Comparison of ENCODE assay signal across 8 cellular contexts in the genomic region with DNA sequence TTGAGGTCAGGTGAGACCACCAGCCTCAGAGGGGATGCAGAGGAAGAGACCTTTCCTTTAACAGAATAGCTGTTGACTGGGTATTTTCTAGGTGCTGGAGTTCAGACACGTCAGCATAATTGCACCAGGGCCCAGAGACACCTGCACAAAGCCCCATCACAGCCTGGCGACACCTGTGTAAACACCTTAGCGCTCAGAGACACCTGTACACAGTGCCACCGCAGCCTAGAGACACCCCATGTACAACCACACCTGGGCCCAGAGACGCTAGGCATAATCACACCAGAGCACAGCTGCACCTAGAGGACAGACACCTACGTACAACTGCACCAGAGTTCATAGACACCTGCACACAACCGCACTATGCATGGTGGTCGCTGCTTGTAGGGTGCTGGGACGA. TPM values are rescaled to one million over a fixed set of nuclear protein-coding genes. Genes with fewer than 3 reads are reported as not detected.
DNase-seq lines count a peak whose midpoint lies in the region; TF ChIP-seq lines count a peak whose summit lies in the region.

No MANE protein-coding gene starts in this region.

- H2AFZ ChIP-seq in H9 (ENCODE audit: low read length): no peak overlapping the region

- H3K4me1 Mint-ChIP-seq in H9: peaks cover 16 to 18% of the 10 kb centered on the region in 2 experiments
- H3K4me1 Mint-ChIP-seq in T-helper 2 cell treated with Interferon-gamma antibody and Interleukin-4, amounts not matched to agents 5 μg/mL and 100 μg/mL, for 36 hours (ENCODE audit: low read depth): peaks cover 30% of the 10 kb centered on the region

- peaks cover 43 to 67% (median 57%) of the 10 kb centered on the region in 3 experiments for H3K36me3 Mint-ChIP-seq in H9 (ENCODE audit: insufficient read depth in 1 of 3, low read depth in 3 of 3)
- H3K36me3 Mint-ChIP-seq in T-helper 2 cell treated with Interferon-gamma antibody and Interleukin-4, amounts not matched to agents 5 μg/mL and 100 μg/mL, for 36 hours (ENCODE audit: low read depth): peaks cover 39% of the 10 kb centered on the region

- H3K79me2 ChIP-seq in H9 (ENCODE audit: insufficient read depth, low read length): peaks cover 12% of the 10 kb centered on the region; the same call in 1 of the 2 replicates

- H3K4me1 ChIP-seq in H9 (ENCODE audit: insufficient read depth, low read length): no peaks in the 10 kb centered on the region
- peaks cover 5% of the 10 kb centered on the region; the same call in 1 of the 2 replicates for H3K4me1 ChIP-seq in iPS DF 6.9 (ENCODE audit: control insufficient read depth, insufficient read depth, low read length)

- H3T11ph ChIP-seq in H9 (ENCODE audit: low read length): no peak overlapping the region

- no peak overlapping the region for H3K56ac ChIP-seq in H9 (ENCODE audit: insufficient read length, low read depth, low read length)

- no peak overlapping the region for H2BK5ac ChIP-seq in H9 (ENCODE audit: insufficient read length, low read length)

- H3K36me3 ChIP-seq in iPS DF 6.9 (ENCODE audit: control insufficient read depth, insufficient read depth, low read length): peaks cover 12% of the 10 kb centered on the region

- H3K14ac ChIP-seq in H9 (ENCODE audit: insufficient read depth, low read length): no peak overlapping the region

- H3K4me3 ChIP-seq in AG04450 (ENCODE audit: low read depth, low read length): peak overlapping the region; percentile 97
- H3K4me3 ChIP-seq in iPS DF 6.9 (ENCODE audit: low read length): peak overlapping the region; percentile 95; the same call in 1 of the 2 replicates

- peaks cover 6% of the 10 kb centered on the region for H3K79me1 ChIP-seq in H9 (ENCODE audit: insufficient read depth, low read depth, low read length, poor library complexity, severe bottlenecking)

- CTCF ChIA-PET in AG04450 (lab: Charles Lee): no interaction called here

- peaks cover 10% of the 10 kb centered on the region for H3K23me2 ChIP-seq in H9 (ENCODE audit: insufficient read length, low read depth, low read length, poor library complexity, severe bottlenecking)

- no peaks in the 10 kb centered on the region for H3K9me3 ChIP-seq in AG04450 (ENCODE audit: control insufficient read depth, insufficient read depth, low read length)
- no peaks in the 10 kb centered on the region for H3K9me3 ChIP-seq in H9 (ENCODE audit: control insufficient read depth, low read depth, low read length)
- no peaks in the 10 kb centered on the region for H3K9me3 ChIP-seq in iPS DF 6.9 (ENCODE audit: control insufficient read depth, insufficient read depth, low read length)

- no peaks in the 10 kb centered on the region for H4K20me1 ChIP-seq in H9 (ENCODE audit: control insufficient read depth, insufficient read depth, insufficient read length)

- no CpG with 5 or more reads among the region's 9 CpGs for WGBS in H9 (ENCODE audit: extremely low coverage, insufficient read length, low lambda C conversion rate)
- no CpG with 5 or more reads among the region's 9 CpGs for WGBS in iPS DF 6.9 (ENCODE audit: insufficient coverage, insufficient read length)

- H3K4me3 Mint-ChIP-seq in H9: peak overlapping the region; percentile 92
- H3K4me3 Mint-ChIP-seq in T-helper 2 cell treated with Interferon-gamma antibody and Interleukin-4, amounts not matched to agents 5 μg/mL and 100 μg/mL, for 36 hours: peak overlapping the region; percentile 84

- H2AK5ac ChIP-seq in H9 (ENCODE audit: insufficient read length, low read length): no peak overlapping the region

- peak overlapping the region; percentile 80 for H3K9ac ChIP-seq in H9 (ENCODE audit: extremely low read depth, insufficient read length, low read length)

- no peak overlapping the region for H3K27ac Mint-ChIP-seq in H9
- peak overlapping the region; percentile 77 for H3K27ac Mint-ChIP-seq in T-helper 2 cell treated with Interferon-gamma antibody and Interleukin-4, amounts not matched to agents 5 μg/mL and 100 μg/mL, for 36 hours

- no peak overlapping the region for H3K4ac ChIP-seq in H9 (ENCODE audit: low read depth, low read length)

- H3K18ac ChIP-seq in H9 (ENCODE audit: insufficient read length, low read depth, low read length): no peak overlapping the region

- H3K23ac ChIP-seq in H9 (ENCODE audit: insufficient read length, low read depth, low read length): no peak overlapping the region

- no peak overlapping the region for H2BK15ac ChIP-seq in H9 (ENCODE audit: low read depth, low read length)

- H3K27ac ChIP-seq in AG04450 (ENCODE audit: low read depth, low read length) (no peak overlapping the region), H9 (ENCODE audit: insufficient read length, low read depth, low read length) (no peak overlapping the region), iPS DF 6.9 (ENCODE audit: low read length) (no peak overlapping the region)

- no peak overlapping the region for H2BK120ac ChIP-seq in H9 (ENCODE audit: low read depth, low read length, poor library complexity, severe bottlenecking)

- H3K27me3 ChIP-seq in AG04450 (ENCODE audit: control insufficient read depth, insufficient read depth, low read length) (no peaks in the 10 kb centered on the region), H9 (ENCODE audit: insufficient read depth, low read length) (no peaks in the 10 kb centered on the region), iPS DF 6.9 (ENCODE audit: control insufficient read depth, insufficient read depth, low read length) (no peaks in the 10 kb centered on the region)

- H3K9me3 Mint-ChIP-seq in H9: no peaks in the 10 kb centered on the region
- H3K9me3 Mint-ChIP-seq in T-helper 2 cell treated with Interferon-gamma antibody and Interleukin-4, amounts not matched to agents 5 μg/mL and 100 μg/mL, for 36 hours: no peaks in the 10 kb centered on the region

- no peak overlapping the region for H4K8ac ChIP-seq in H9 (replicated peaks; ENCODE audit: insufficient read length, low read depth, low read length)

- POLR2A ChIA-PET in AG04450 (lab: Yijun Ruan, JAX): no interaction called here

- H3K4me2 ChIP-seq in H9 (ENCODE audit: insufficient read depth, insufficient read length, low read length): peak overlapping the region; percentile 82

- H3K27me3 Mint-ChIP-seq in H9 (ENCODE audit: low read depth): no peaks in the 10 kb centered on the region
- no peaks in the 10 kb centered on the region for H3K27me3 Mint-ChIP-seq in T-helper 2 cell treated with Interferon-gamma antibody and Interleukin-4, amounts not matched to agents 5 μg/mL and 100 μg/mL, for 36 hours (ENCODE audit: low read depth)

- H4K5ac ChIP-seq in H9 (ENCODE audit: insufficient read length, low read depth, low read length): no peak overlapping the region

- H2BK12ac ChIP-seq in H9 (ENCODE audit: insufficient read length, low read depth, low read length): no peak overlapping the region

- no peak overlapping the region for H2BK20ac ChIP-seq in H9 (ENCODE audit: low read depth, low read length, poor library complexity, severe bottlenecking)

- H4K91ac ChIP-seq in H9 (ENCODE audit: insufficient read length, low read depth, low read length): no peak overlapping the region

- DNase-seq in AG04450 (ENCODE audit: low read depth, low spot score) (no peak), H9 (no peak), iPS DF 6.9 (ENCODE audit: low read depth, low spot score) (no peak), NCI-H1930 (lab: John Stamatoyannopoulos, UW) (no peak), NCI-H345 (lab: John Stamatoyannopoulos, UW) (no peak), GM19240 (ENCODE audit: insufficient read length, low spot score) (no peak), COLO829 (ENCODE audit: low spot score) (no peak)
- no peak for DNase-seq in T-helper 2 cell treated with Interferon-gamma antibody and Interleukin-4, amounts not matched to agents 5 μg/mL and 100 μg/mL, for 36 hours (ENCODE audit: low spot score)

- TF ChIP-seq CTCF in AG04450 (IDR thresholded peaks at IDR 0.05; ENCODE audit: low read depth, low read length) (no peak), H9 (conservative IDR thresholded peaks at IDR 0.05) (no peak)

RNA-seq across cellular contexts. Expression of gene TRIP13, which starts 1.0 kb away (rescaled TPM):
- polyA plus RNA-seq in AG04450 (2011; rRNA removed): 13.8 and 14.4 TPM in 2 replicates
- polyA minus RNA-seq in AG04450 (2011; rRNA and poly(A)+ RNA removed): 4.6 and 9.1 TPM in 2 replicates
- 40.6 and 42.6 TPM in 2 replicates for total RNA-seq in H9 (2021)

RNA-seq across cellular contexts. Expression of gene BRD9, which starts 1.1 kb away (rescaled TPM):
- polyA plus RNA-seq in AG04450 (2011; rRNA removed): 10.6 and 14.4 TPM in 2 replicates
- polyA minus RNA-seq in AG04450 (2011; rRNA and poly(A)+ RNA removed): 14.0 and 15.6 TPM in 2 replicates
- 67.4 and 70.5 TPM in 2 replicates for total RNA-seq in H9 (2021)

RNA-seq across cellular contexts. Expression of gene ZDHHC11, which starts 42.9 kb away (rescaled TPM):
- polyA plus RNA-seq in AG04450 (2011; rRNA removed): 0.19 and 0.26 TPM in 2 replicates
- polyA minus RNA-seq in AG04450 (2011; rRNA and poly(A)+ RNA removed): 0.78 and 1.0 TPM in 2 replicates
- 32.7 and 37.6 TPM in 2 replicates for total RNA-seq in H9 (2021)
